Comparison of ENCODE assay signal across 9 cellular contexts in the genomic region with DNA sequence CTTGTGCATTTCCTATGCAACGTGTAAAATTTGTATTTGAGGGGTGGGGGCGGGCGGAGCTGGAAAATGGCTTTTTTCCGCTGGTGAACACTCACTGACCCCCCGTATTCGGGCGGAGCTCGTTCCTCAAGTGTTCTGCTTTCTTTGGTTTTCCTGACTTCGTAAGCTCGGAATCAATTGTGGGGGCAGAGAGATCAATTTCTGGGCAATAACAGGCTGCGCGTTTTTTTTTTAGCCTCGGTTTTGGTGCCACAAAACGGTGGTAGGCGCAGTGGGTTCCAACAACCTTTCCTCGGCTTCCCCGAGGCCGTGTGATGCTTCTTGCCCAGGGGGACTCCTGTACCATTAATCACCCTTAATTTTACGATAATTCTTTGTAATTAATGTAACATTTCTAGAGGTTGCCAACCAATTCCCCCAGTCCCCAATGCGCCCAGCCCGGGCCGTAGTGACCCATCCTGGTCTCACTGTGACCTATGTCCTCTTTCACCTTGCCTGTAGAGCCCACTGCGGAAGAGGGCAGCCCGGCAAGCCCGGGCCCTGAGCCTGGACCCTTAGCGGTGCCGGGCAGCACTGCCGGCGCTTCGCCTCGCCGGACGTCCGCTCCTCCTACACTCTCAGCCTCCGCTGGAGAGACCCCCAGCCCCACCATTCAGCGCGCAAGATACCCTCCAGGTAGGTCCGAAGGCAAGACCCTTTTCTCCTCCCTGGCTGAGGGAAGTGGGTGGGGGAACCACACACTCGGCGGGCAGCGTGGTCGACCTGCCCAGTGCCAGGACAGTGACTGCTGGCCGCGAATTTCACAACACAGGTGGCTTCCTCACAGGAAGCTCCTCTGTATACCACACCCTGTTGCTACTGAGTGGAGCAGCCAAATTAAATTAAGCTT. TPM values are rescaled to one million over a fixed set of nuclear protein-coding genes. Genes with fewer than 3 reads are reported as not detected.
DNase-seq lines count a peak whose midpoint lies in the region; ATAC-seq and TF ChIP-seq lines count a peak whose summit lies in the region.
"Had no signal": no experiment of that assay in that cellular context is flagged by ENCODE, and none has a peak within 500 bp of the region (broad histone marks: within the 10 kb centered on the region; RNA-seq: fewer than 3 reads in every experiment).

No MANE protein-coding gene starts in this region.

- TF ChIP-seq EP300 in upper lobe of left lung (IDR thresholded peaks at IDR 0.05) = no peak

- no peaks in the 10 kb centered on the region for H3K9me3 ChIP-seq in upper lobe of left lung
- H3K9me3 ChIP-seq: sigmoid colon had no signal

- peaks cover 37 to 59% (median 42%) of the 10 kb centered on the region in 4 donors for H3K4me1 ChIP-seq in upper lobe of left lung

- H3K4me3 Mint-ChIP-seq in chondrocyte (ENCODE audit: unreplicated experiment) (peak overlapping the region; percentile 96), mesothelial cell of epicardium (peak overlapping the region; percentile 90)

- H3K27me3 Mint-ChIP-seq in chondrocyte (ENCODE audit: low read depth) (peaks cover 43% of the 10 kb centered on the region), mesothelial cell of epicardium (ENCODE audit: low read depth) (peaks cover 82% of the 10 kb centered on the region)

- ATAC-seq in upper lobe of left lung (ENCODE audit: low FRiP score in 2 of 2) = no peak
- ATAC-seq in HG02678 (IDR thresholded peaks at IDR 0.05; ENCODE audit: unreplicated experiment) = no peak

- DNase-seq in stimulated activated naive CD4-positive, alpha-beta T cell (lab: John Stamatoyannopoulos, UW) = peak in 4 of 6 experiments; percentile 7 to 19 (median 8)
- DNase-seq in stimulated activated naive CD4-positive, alpha-beta T cell treated with Interleukin-2 at 50 U/mL for 16 hours (lab: John Stamatoyannopoulos, UW) = no peak
- DNase-seq in chondrocyte (ENCODE audit: low spot score) (no peak), mesothelial cell of epicardium (ENCODE audit: low spot score in 2 of 2, unreplicated experiment in 2 of 2) (no peak), upper lobe of left lung (peak in 1 of 2 donors; percentile 81), AML-193 (lab: John Stamatoyannopoulos, UW) (no peak), NCI-H1417 treated with DMSO at 0.1 percent for 48 hours (lab: John Stamatoyannopoulos, UW) (no peak)

- H3K36me3 Mint-ChIP-seq in chondrocyte (ENCODE audit: low read depth) (peaks cover 5% of the 10 kb centered on the region), mesothelial cell of epicardium (peaks cover 16% of the 10 kb centered on the region)

- no peak for TF ChIP-seq POLR2A in upper lobe of left lung (IDR thresholded peaks at IDR 0.05)

- H3K9me3 Mint-ChIP-seq in chondrocyte (ENCODE audit: low read depth) (no peaks in the 10 kb centered on the region), mesothelial cell of epicardium (no peaks in the 10 kb centered on the region)

- H3K27ac Mint-ChIP-seq in chondrocyte (ENCODE audit: unreplicated experiment) (no peak overlapping the region), mesothelial cell of epicardium (no peak overlapping the region)

- TF ChIP-seq CTCF in chondrocyte (IDR thresholded peaks at IDR 0.05) (no peak), mesothelial cell of epicardium (IDR thresholded peaks at IDR 0.05; ENCODE audit: unreplicated experiment) (no peak), upper lobe of left lung (IDR thresholded peaks at IDR 0.05) (no peak)

- H3K27ac ChIP-seq in upper lobe of left lung = no peak overlapping the region

- peak overlapping the region in 3 of 4 donors; percentile 71 to 96 (median 72) for H3K4me3 ChIP-seq in upper lobe of left lung

- WGBS in upper lobe of left lung, 2 donors = 30% methylated on average over 34 to 39 of the region's 44 CpGs

- H3K4me1 Mint-ChIP-seq in chondrocyte (ENCODE audit: low read depth) (peaks cover 35% of the 10 kb centered on the region), mesothelial cell of epicardium (peaks cover 36% of the 10 kb centered on the region)

- peaks cover 0 to 44% (median 22%) of the 10 kb centered on the region in 4 donors for H3K27me3 ChIP-seq in upper lobe of left lung

- H3K36me3 ChIP-seq in upper lobe of left lung = no peaks in the 10 kb centered on the region
- H3K36me3 ChIP-seq: sigmoid colon had no signal

RNA-seq across cellular contexts. Expression of gene NR4A3, which starts 3.7 kb away (rescaled TPM):
- total RNA-seq in chondrocyte (0.34 to 1.3 TPM (median 1.2 TPM) in 3 replicates), mesothelial cell of epicardium (14.2 to 15.4 TPM (median 15.3 TPM) in 3 replicates), upper lobe of left lung (10 to 100 TPM in 1 of 6 donors, 1 to 10 TPM in 5; 1.0 to 10.8 (median 5.6) TPM)

Comparison
In these comparisons a context has a peak if more than half of its experiments do, and no peak if none do; other contexts are left out.
1. DNase-seq: peak in stimulated activated naive CD4-positive, alpha-beta T cell (4 of 6); none in stimulated activated naive CD4-positive, alpha-beta T cell treated with Interleukin-2 at 50 U/mL for 16 hours (single experiment), chondrocyte (single experiment), mesothelial cell of epicardium (0 of 2), AML-193 (0 of 2) and NCI-H1417 treated with DMSO at 0.1 percent for 48 hours (single experiment).